ENCODE assay signal across 1 cellular context in the genomic region with DNA sequence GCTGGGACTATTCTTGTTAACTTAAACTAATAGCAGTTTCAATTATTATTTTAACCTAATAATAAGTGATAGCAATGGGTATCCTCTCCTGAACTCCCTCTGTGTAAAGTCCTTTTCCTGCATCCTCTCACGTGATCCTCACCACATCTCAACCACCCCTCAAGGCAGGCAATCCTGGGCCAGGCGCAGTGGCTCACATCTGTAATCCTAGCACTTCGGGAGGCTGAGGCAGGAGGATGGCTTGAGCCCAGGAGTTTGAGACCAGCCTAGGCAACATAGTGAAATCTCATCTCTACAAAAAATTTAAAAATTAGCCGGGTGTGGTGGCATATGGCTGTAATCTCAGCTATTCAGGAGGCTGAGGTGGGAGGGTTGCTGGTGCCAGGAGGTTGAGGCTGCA.
TF ChIP-seq lines count a peak whose summit lies in the region.

No MANE protein-coding gene starts in this region.

TF ChIP-seq in GM12878, 131 proteins besides CTCF, POLR2A, EP300 and RAD21 (continued from another document):
- TF ChIP-seq, protein P1, sequence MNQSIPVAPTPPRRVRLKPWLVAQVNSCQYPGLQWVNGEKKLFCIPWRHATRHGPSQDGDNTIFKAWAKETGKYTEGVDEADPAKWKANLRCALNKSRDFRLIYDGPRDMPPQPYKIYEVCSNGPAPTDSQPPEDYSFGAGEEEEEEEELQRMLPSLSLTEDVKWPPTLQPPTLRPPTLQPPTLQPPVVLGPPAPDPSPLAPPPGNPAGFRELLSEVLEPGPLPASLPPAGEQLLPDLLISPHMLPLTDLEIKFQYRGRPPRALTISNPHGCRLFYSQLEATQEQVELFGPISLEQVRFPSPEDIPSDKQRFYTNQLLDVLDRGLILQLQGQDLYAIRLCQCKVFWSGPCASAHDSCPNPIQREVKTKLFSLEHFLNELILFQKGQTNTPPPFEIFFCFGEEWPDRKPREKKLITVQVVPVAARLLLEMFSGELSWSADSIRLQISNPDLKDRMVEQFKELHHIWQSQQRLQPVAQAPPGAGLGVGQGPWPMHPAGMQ (IDR thresholded peaks at IDR 0.05; ENCODE audit: borderline replicate concordance) = no peak
- no peak for TF ChIP-seq NFIC (IDR thresholded peaks at IDR 0.05; ENCODE audit: low read depth, low read length)
- TF ChIP-seq SP1 (IDR thresholded peaks at IDR 0.05; ENCODE audit: low read depth, low read length) = no peak
